23 cellular contexts compared by ENCODE assay signal in genomic region chr19:14575428-14575980, GRCh38. TPM values are rescaled to one million over a fixed set of nuclear protein-coding genes. Genes with fewer than 3 reads are reported as not detected.
"Had no signal": no experiment of that assay in that cellular context is flagged by ENCODE, and none has a peak within 500 bp of the region (broad histone marks: within the 10 kb centered on the region; RNA-seq: fewer than 3 reads in every experiment).

No MANE protein-coding gene starts in this region.

- H3K36me3 Mint-ChIP-seq: T-cell had no signal

- H3K27me3 Mint-ChIP-seq: activated naive CD8-positive, alpha-beta T cell treated with anti-CD3 and anti-CD28 coated beads, Interleukin-2, amount 10 ng/mL, durations not matched to agents 7 days and 5 days; activated T-helper 17 cell treated with anti-CD3 and anti-CD28 coated beads, Interleukin-2, amount 50 U/mL, for 72 hours; stimulated activated naive CD8-positive, alpha-beta T cell treated with anti-CD3 and anti-CD28 coated beads, Interleukin-15, Interleukin-2, amounts not matched to agents 100 ng/mL and 50 ng/mL, for 24 hours; T-cell had no signal

- H3K27ac Mint-ChIP-seq: activated CD8-positive, alpha-beta T cell treated with anti-CD3 and anti-CD28 coated beads, Interleukin-2, amount 10 ng/mL, durations not matched to agents 7 days and 5 days; activated naive CD8-positive, alpha-beta T cell treated with anti-CD3 and anti-CD28 coated beads, Interleukin-2, amount 10 ng/mL, durations not matched to agents 7 days and 5 days; activated T-helper 17 cell treated with anti-CD3 and anti-CD28 coated beads, Interleukin-2, amount 50 U/mL, for 72 hours; stimulated activated naive CD8-positive, alpha-beta T cell treated with anti-CD3 and anti-CD28 coated beads, Interleukin-15, Interleukin-2, amounts not matched to agents 100 ng/mL and 50 ng/mL, for 24 hours; T-cell; T-helper 2 cell treated with Interferon-gamma antibody and Interleukin-4, amounts not matched to agents 5 μg/mL and 100 μg/mL, for 36 hours had no signal

- H3K36me3 ChIP-seq: colonic mucosa, esophagus squamous epithelium, heart left ventricle, tibial artery had no signal

- H3K27ac ChIP-seq: colonic mucosa, tibial artery, VCaP had no signal

- H3K4me3 ChIP-seq: colonic mucosa, esophagus squamous epithelium, heart left ventricle, mucosa of descending colon, tibial artery had no signal

- H3K9me3 ChIP-seq: colonic mucosa, esophagus squamous epithelium, heart left ventricle, mucosa of descending colon, tibial artery had no signal

- DNase-seq: activated CD4-positive, alpha-beta T cell treated with anti-CD3 and anti-CD28 coated beads for 1 hour; activated CD4-positive, alpha-beta T cell treated with anti-CD3 and anti-CD28 coated beads, Interleukin-2, amount 50 U/mL, for 1 hour; activated CD8-positive, alpha-beta T cell treated with anti-CD3 and anti-CD28 coated beads, Interleukin-2, amount 10 ng/mL, durations not matched to agents 7 days and 5 days; activated naive CD4-positive, alpha-beta T cell; activated naive CD8-positive, alpha-beta T cell treated with anti-CD3 and anti-CD28 coated beads, Interleukin-2, amount 10 ng/mL, durations not matched to agents 7 days and 5 days; amygdala; colonic mucosa; esophagus squamous epithelium; heart left ventricle; islet precursor cell; left colon; mesendoderm; mucosa of descending colon; nucleus accumbens; stimulated activated CD4-positive, alpha-beta T cell treated with anti-CD3 and anti-CD28 coated beads, Interleukin-4, amount 100 ng/mL, for 24 hours; T-cell; tibial artery had no signal

- H3K4me3 Mint-ChIP-seq: activated CD8-positive, alpha-beta T cell treated with anti-CD3 and anti-CD28 coated beads, Interleukin-2, amount 10 ng/mL, durations not matched to agents 7 days and 5 days; activated naive CD8-positive, alpha-beta T cell treated with anti-CD3 and anti-CD28 coated beads, Interleukin-2, amount 10 ng/mL, durations not matched to agents 7 days and 5 days; activated T-helper 17 cell treated with anti-CD3 and anti-CD28 coated beads, Interleukin-2, amount 50 U/mL, for 72 hours; stimulated activated naive CD8-positive, alpha-beta T cell treated with anti-CD3 and anti-CD28 coated beads, Interleukin-15, Interleukin-2, amounts not matched to agents 100 ng/mL and 50 ng/mL, for 24 hours; T-cell; T-helper 2 cell treated with Interferon-gamma antibody and Interleukin-4, amounts not matched to agents 5 μg/mL and 100 μg/mL, for 36 hours had no signal

- H3K27me3 ChIP-seq: colonic mucosa, esophagus squamous epithelium, heart left ventricle, tibial artery had no signal

- H3K9me3 Mint-ChIP-seq: activated naive CD8-positive, alpha-beta T cell treated with anti-CD3 and anti-CD28 coated beads, Interleukin-2, amount 10 ng/mL, durations not matched to agents 7 days and 5 days; activated T-helper 17 cell treated with anti-CD3 and anti-CD28 coated beads, Interleukin-2, amount 50 U/mL, for 72 hours; stimulated activated naive CD8-positive, alpha-beta T cell treated with anti-CD3 and anti-CD28 coated beads, Interleukin-15, Interleukin-2, amounts not matched to agents 100 ng/mL and 50 ng/mL, for 24 hours; T-cell; T-helper 2 cell treated with Interferon-gamma antibody and Interleukin-4, amounts not matched to agents 5 μg/mL and 100 μg/mL, for 36 hours had no signal

RNA-seq across cellular contexts. Expression of gene CLEC17A, which starts 7.4 kb away (rescaled TPM):
- total RNA-seq: activated CD8-positive, alpha-beta T cell treated with anti-CD3 and anti-CD28 coated beads, Interleukin-2, amount 10 ng/mL, durations not matched to agents 7 days and 5 days; bronchial epithelial cell; esophagus squamous epithelium had no signal
- polyA plus RNA-seq: heart left ventricle, neural cell had no signal
